9 cellular contexts compared by ENCODE assay signal in genomic region chr11:109363682-109364081, GRCh38. TPM values are rescaled to one million over a fixed set of nuclear protein-coding genes. Genes with fewer than 3 reads are reported as not detected.
"Had no signal": no experiment of that assay in that cellular context is flagged by ENCODE, and none has a peak within 500 bp of the region (broad histone marks: within the 10 kb centered on the region; RNA-seq: fewer than 3 reads in every experiment).

No MANE protein-coding gene starts in this region.

- DNase-seq: GDM1, GF-D8 had no signal

- ATAC-seq: GM12878 had no signal

- FAIRE-seq: G401.6, GM12878, GM12891, GM12892, GM18507, GM19239 had no signal

- H3K4me3 ChIP-seq: GM12878 had no signal

RNA-seq across cellular contexts. Expression of gene C11orf87, which starts 58.3 kb away (rescaled TPM):
- total RNA-seq: G401, GM12878 had no signal
- polyA plus RNA-seq: GM12878 had no signal
